ENCODE assay signal across 11 cellular contexts in the genomic region with DNA sequence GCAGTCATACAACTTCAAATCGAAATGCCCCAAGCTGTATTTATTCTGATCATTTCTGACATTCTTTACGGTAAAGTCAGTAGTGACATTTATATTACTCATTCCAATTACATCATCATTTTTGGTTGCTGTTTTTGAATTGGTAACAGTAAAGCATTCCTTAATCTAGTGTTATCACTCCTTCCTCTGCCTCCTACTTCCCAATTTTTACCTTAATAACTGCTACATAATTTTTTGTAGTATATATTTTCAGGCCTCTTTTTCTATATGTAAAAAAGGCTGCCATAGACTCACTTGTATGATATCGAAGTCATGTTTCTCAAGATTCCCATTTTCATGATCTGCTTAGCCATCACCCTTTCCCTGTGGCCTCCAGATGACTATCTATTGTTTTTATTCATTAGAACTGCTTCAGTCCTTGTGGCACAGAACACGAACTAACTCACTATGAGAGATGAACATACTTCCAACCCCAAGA.
A peak's percentile ranks its signal among the peaks of the same experiment; 100 is the strongest.
DNase-seq lines count a peak whose midpoint lies in the region; ATAC-seq, FAIRE-seq and TF ChIP-seq lines count a peak whose summit lies in the region.
"Had no signal": no experiment of that assay in that cellular context is flagged by ENCODE, and none has a peak within 500 bp of the region (broad histone marks: within the 10 kb centered on the region; RNA-seq: fewer than 3 reads in every experiment).

No MANE protein-coding gene starts in this region.

- 46 to 67% methylated on average over 3 to 4 of the region's 4 CpGs for WGBS in transverse colon (ENCODE audit: low coverage in 1 of 2), 2 donors

- peak overlapping the region; percentile 99 for H3K4me3 Mint-ChIP-seq in activated T-cell treated with anti-CD3 and anti-CD28 coated beads, Interleukin-2, amount 50 U/mL, for 4 hours

- peaks cover 15% of the 10 kb centered on the region for H3K27me3 ChIP-seq in transverse colon

- H3K9me3 Mint-ChIP-seq in activated T-cell treated with anti-CD3 and anti-CD28 coated beads, Interleukin-2, amount 50 U/mL, for 4 hours, result no peaks in the 10 kb centered on the region

- peaks cover 0 to 5% (median 0%) of the 10 kb centered on the region in 4 donors for H3K36me3 ChIP-seq in transverse colon

- no peak for TF ChIP-seq POLR2A in transverse colon (IDR thresholded peaks at IDR 0.05)

- no peaks in the 10 kb centered on the region for H3K9me3 ChIP-seq in transverse colon
- H3K9me3 ChIP-seq: HAP-1 had no signal

- intact Hi-C loops in transverse colon (cut with DNase I; ENCODE audit: low total_unique reads), result loop anchor here (10.0 kb wide), 2 partner anchors 87 to 137 kb away; no protein-coding TSS in a partner anchor

- peak overlapping the region; percentile 6 to 99 (median 96) for H3K27ac ChIP-seq in transverse colon

- H3K4me3 ChIP-seq in WI38 (ENCODE audit: low read depth, low read length) (peak overlapping the region; percentile 67), transverse colon (peak overlapping the region in 1 of 4 donors; percentile 0)
- H3K4me3 ChIP-seq: HAP-1 had no signal

- peak; percentile 51 to 59 for ATAC-seq in activated T-cell treated with anti-CD3 and anti-CD28 coated beads, Interleukin-2, amount 50 U/mL, for 4 hours
- ATAC-seq in HG03439 (IDR thresholded peaks at IDR 0.05; ENCODE audit: unreplicated experiment), result no peak

- peaks cover 54% of the 10 kb centered on the region for H3K4me1 Mint-ChIP-seq in activated T-cell treated with anti-CD3 and anti-CD28 coated beads, Interleukin-2, amount 50 U/mL, for 4 hours (ENCODE audit: low read depth)

- no peak for DNase-seq in activated T-cell treated with anti-CD3 and anti-CD28 coated beads, Interleukin-2, amount 50 U/mL, for 4 hours
- DNase-seq in activated T-cell treated with anti-CD3 and anti-CD28 coated beads, Interleukin-2, amount 50 U/mL, for 1 hour, result no peak
- DNase-seq in glomerular endothelial cell (ENCODE audit: extremely low read depth, low read depth, low spot score), result peak; percentile 81
- no peak for DNase-seq in transverse colon
- no peak for DNase-seq in NCI-H2029 (lab: John Stamatoyannopoulos, UW)
- no peak for DNase-seq in GM19239 (ENCODE audit: insufficient read length, low spot score)
- DNase-seq: activated naive CD4-positive, alpha-beta T cell; NCI-H510A treated with DMSO at 0.1 percent for 48 hours had no signal

- no peak for TF ChIP-seq EP300 in transverse colon (IDR thresholded peaks at IDR 0.05; ENCODE audit: low read depth)

- H3K27me3 Mint-ChIP-seq in activated T-cell treated with anti-CD3 and anti-CD28 coated beads, Interleukin-2, amount 50 U/mL, for 4 hours (ENCODE audit: low read depth), result no peaks in the 10 kb centered on the region

- peaks cover 45% of the 10 kb centered on the region for H3K36me3 Mint-ChIP-seq in activated T-cell treated with anti-CD3 and anti-CD28 coated beads, Interleukin-2, amount 50 U/mL, for 4 hours (ENCODE audit: insufficient read depth)

- H3K4me1 ChIP-seq in transverse colon, result peaks cover 0 to 63% (median 35%) of the 10 kb centered on the region in 4 donors

- in situ Hi-C loops in transverse colon (cut with MboI; ENCODE audit: low pct_ligation_motif_present in 1 of 4, low pct_unique_long_range_greater_than_20kb in 1 of 4, low sequenced_read_pairs in 3 of 4), result loop anchor here in 3 of 4 donors (10.0 to 25.0 kb wide), 4 partner anchors 137 to 1055 kb away; no protein-coding TSS in a partner anchor

- TF ChIP-seq CTCF in WI38 (IDR thresholded peaks at IDR 0.05; ENCODE audit: low read depth, low read length) (no peak), transverse colon (IDR thresholded peaks at IDR 0.05) (no peak)

- no peak for FAIRE-seq in GM19239 (lab: Jason Lieb, UNC)
